Comparison of ENCODE assay signal across 8 cellular contexts in the genomic region with DNA sequence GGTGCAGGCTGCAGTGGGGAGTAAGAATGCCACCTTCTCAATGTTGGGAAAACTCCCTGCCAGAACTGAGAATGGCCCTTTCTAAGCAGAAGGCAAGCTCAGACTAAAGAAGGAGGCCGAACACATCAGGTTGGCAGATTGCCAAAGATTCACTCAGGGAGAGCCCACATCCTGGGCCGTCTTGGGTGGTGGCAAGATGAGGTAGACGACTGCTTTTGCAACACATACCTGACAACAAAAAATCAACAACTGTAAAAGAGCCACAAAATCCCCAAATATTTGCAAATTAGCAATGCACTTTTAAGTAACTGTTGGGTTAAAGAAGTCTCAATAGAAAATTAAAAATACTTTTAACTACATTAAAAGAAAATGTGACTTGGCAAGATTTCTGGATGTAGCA. TPM values are rescaled to one million over a fixed set of nuclear protein-coding genes. Genes with fewer than 3 reads are reported as not detected.
DNase-seq lines count a peak whose midpoint lies in the region; ATAC-seq and TF ChIP-seq lines count a peak whose summit lies in the region.
"Not testable (repeated sequence)": the region's sequence is repeated elsewhere in the genome, so short reads cannot be mapped to it uniquely, and the experiment has no call there.

No MANE protein-coding gene starts in this region.

- ATAC-seq in effector memory CD8-positive, alpha-beta T cell (replicated peaks); sciatic nerve: not testable (repeated sequence)

- H2AFZ ChIP-seq in Karpas-422 (ENCODE audit: low read length): not testable (repeated sequence)

- not testable (repeated sequence) for TF ChIP-seq POLR2A in transverse colon (IDR thresholded peaks at IDR 0.05)

- not testable (repeated sequence) for TF ChIP-seq CTCF in transverse colon (IDR thresholded peaks at IDR 0.05)

- H3K36me3 Mint-ChIP-seq in T-helper 2 cell treated with Interferon-gamma antibody and Interleukin-4, amounts not matched to agents 5 μg/mL and 100 μg/mL, for 36 hours (ENCODE audit: low read depth); effector memory CD8-positive, alpha-beta T cell (ENCODE audit: insufficient read depth): not testable (repeated sequence)

- H3K4me2 ChIP-seq in Karpas-422 (ENCODE audit: low read depth, low read length, poor library complexity, severe bottlenecking): not testable (repeated sequence)

- not testable (repeated sequence) for H3K4me3 Mint-ChIP-seq in T-helper 2 cell treated with Interferon-gamma antibody and Interleukin-4, amounts not matched to agents 5 μg/mL and 100 μg/mL, for 36 hours; effector memory CD8-positive, alpha-beta T cell

- not testable (repeated sequence) for H3K79me2 ChIP-seq in Karpas-422 (ENCODE audit: low read length)

- not testable (repeated sequence) for H3K27ac ChIP-seq in Karpas-422 (ENCODE audit: low read length); transverse colon

- not testable (repeated sequence) for H3K4me1 Mint-ChIP-seq in T-helper 2 cell treated with Interferon-gamma antibody and Interleukin-4, amounts not matched to agents 5 μg/mL and 100 μg/mL, for 36 hours (ENCODE audit: low read depth); effector memory CD8-positive, alpha-beta T cell (ENCODE audit: low read depth in 2 of 2)

- not testable (repeated sequence) for H3K9me2 ChIP-seq in Karpas-422 (replicated peaks; ENCODE audit: insufficient read depth, low read length)

- not testable (repeated sequence) for H3K9me3 Mint-ChIP-seq in T-helper 2 cell treated with Interferon-gamma antibody and Interleukin-4, amounts not matched to agents 5 μg/mL and 100 μg/mL, for 36 hours; effector memory CD8-positive, alpha-beta T cell

- H3K4me1 ChIP-seq in Karpas-422 (ENCODE audit: low read length); transverse colon: not testable (repeated sequence)

- not testable (repeated sequence) for H3K27ac Mint-ChIP-seq in T-helper 2 cell treated with Interferon-gamma antibody and Interleukin-4, amounts not matched to agents 5 μg/mL and 100 μg/mL, for 36 hours; effector memory CD8-positive, alpha-beta T cell

- peak; percentile 38 for DNase-seq in Karpas-422
- peak; percentile 45 for DNase-seq in T-helper 2 cell treated with Interferon-gamma antibody and Interleukin-4, amounts not matched to agents 5 μg/mL and 100 μg/mL, for 36 hours (ENCODE audit: low spot score)
- DNase-seq in activated CD8-positive, alpha-beta memory T cell treated with anti-CD3 and anti-CD28 coated beads for 4 hours (ENCODE audit: low read depth in 2 of 2): peak; percentile 30 to 47
- peak; percentile 61 for DNase-seq in activated T-helper 9 cell treated with anti-CD3 and anti-CD28 coated beads, Interleukin-2, amount 50 U/mL, for 16 hours (ENCODE audit: low read depth)
- DNase-seq in effector memory CD8-positive, alpha-beta T cell: peak; percentile 66 to 72 (median 68)
- DNase-seq in sciatic nerve (ENCODE audit: low spot score): peak; percentile 56
- peak; percentile 12 for DNase-seq in stimulated activated CD8-positive, alpha-beta memory T cell treated with anti-CD3 and anti-CD28 coated beads, Interleukin-12 subunit alpha, Interleukin-12 subunit beta, amount 100 ng/mL, for 24 hours (ENCODE audit: extremely low read depth)
- peak; percentile 11 for DNase-seq in transverse colon

- H3K9me3 ChIP-seq in Karpas-422 (ENCODE audit: low read length); transverse colon: not testable (repeated sequence)

- not testable (repeated sequence) for TF ChIP-seq EP300 in transverse colon (IDR thresholded peaks at IDR 0.05; ENCODE audit: low read depth)

- 20 to 34% methylated on average over 2 to 3 of the region's 3 CpGs for WGBS in transverse colon (ENCODE audit: low coverage in 1 of 2), 2 donors

- not testable (repeated sequence) for H3K27me3 Mint-ChIP-seq in T-helper 2 cell treated with Interferon-gamma antibody and Interleukin-4, amounts not matched to agents 5 μg/mL and 100 μg/mL, for 36 hours (ENCODE audit: low read depth); effector memory CD8-positive, alpha-beta T cell

- intact Hi-C loops in sciatic nerve (cut with DNase I); transverse colon (cut with DNase I; ENCODE audit: low total_unique reads): not testable (repeated sequence)

- H3K36me3 ChIP-seq in Karpas-422 (ENCODE audit: insufficient read depth, low read length); transverse colon: not testable (repeated sequence)

- H3K4me3 ChIP-seq in Karpas-422 (ENCODE audit: low read length); transverse colon: not testable (repeated sequence)

- not testable (repeated sequence) for H3K9ac ChIP-seq in Karpas-422 (ENCODE audit: low read length)

- in situ Hi-C loops in transverse colon (cut with MboI; ENCODE audit: low pct_ligation_motif_present in 1 of 4, low pct_unique_long_range_greater_than_20kb in 1 of 4, low sequenced_read_pairs in 3 of 4): not testable (repeated sequence)

- not testable (repeated sequence) for H4K20me1 ChIP-seq in Karpas-422 (ENCODE audit: insufficient read depth, low read depth, low read length)

- not testable (repeated sequence) for H3K27me3 ChIP-seq in Karpas-422 (ENCODE audit: low read length); transverse colon

RNA-seq across cellular contexts. Expression of gene DGCR6, which starts 24.9 kb away (rescaled TPM):
- total RNA-seq in Karpas-422 (2014; rRNA removed; shearing (Covaris generic); ENCODE audit: low replicate concordance): 2.1 and 6.7 TPM in 2 replicates
- total RNA-seq in sciatic nerve (2.8 TPM), transverse colon (1 to 10 TPM in 2 of 4 donors, under 1 TPM in 1, not detected in 1; 0.79 to 3.4 (median 1.5) TPM)

RNA-seq across cellular contexts. Expression of gene PRODH, which starts 54.8 kb away (rescaled TPM):
- total RNA-seq in Karpas-422 (2014; rRNA removed; shearing (Covaris generic); ENCODE audit: low replicate concordance): not detected in 2 replicates
- 23.5 TPM for total RNA-seq in sciatic nerve
- 10 to 100 TPM in 2 of 4 donors, 1 to 10 TPM in 2; 3.5 to 14.2 (median 9.3) TPM for total RNA-seq in transverse colon

Comparison
In these comparisons a context has a peak if more than half of its experiments do, and no peak if none do; other contexts are left out.
1. DNase-seq: peak in every context shown above with its lines; median percentile 68 in effector memory CD8-positive, alpha-beta T cell; 61 in activated T-helper 9 cell treated with anti-CD3 and anti-CD28 coated beads, Interleukin-2, amount 50 U/mL, for 16 hours; 56 in sciatic nerve; 45 in T-helper 2 cell treated with Interferon-gamma antibody and Interleukin-4, amounts not matched to agents 5 μg/mL and 100 μg/mL, for 36 hours; 38 in activated CD8-positive, alpha-beta memory T cell treated with anti-CD3 and anti-CD28 coated beads for 4 hours; 38 in Karpas-422; 12 in stimulated activated CD8-positive, alpha-beta memory T cell treated with anti-CD3 and anti-CD28 coated beads, Interleukin-12 subunit alpha, Interleukin-12 subunit beta, amount 100 ng/mL, for 24 hours; 11 in transverse colon.